13 cellular contexts compared by ENCODE assay signal in the genomic region with DNA sequence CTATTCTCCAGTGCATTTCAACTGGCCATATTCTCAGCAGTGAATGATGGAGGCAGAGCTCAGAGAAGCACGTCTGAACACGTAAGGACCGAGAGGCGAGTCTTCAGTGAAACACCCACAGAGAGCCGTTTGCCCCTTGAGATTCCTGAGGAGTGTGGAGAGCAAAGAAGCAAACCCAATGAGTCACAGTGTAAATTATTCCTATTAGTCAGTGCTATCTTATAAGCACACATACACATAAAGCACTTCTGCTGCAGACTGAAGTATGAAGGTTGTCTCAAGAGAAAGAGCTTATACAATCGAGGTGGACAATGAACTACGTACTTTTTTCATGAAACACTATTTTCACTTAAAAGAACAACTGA. TPM values are rescaled to one million over a fixed set of nuclear protein-coding genes. Genes with fewer than 3 reads are reported as not detected.
DNase-seq lines count a peak whose midpoint lies in the region; ATAC-seq, FAIRE-seq and TF ChIP-seq lines count a peak whose summit lies in the region.
"Had no signal": no experiment of that assay in that cellular context is flagged by ENCODE, and none has a peak within 500 bp of the region (broad histone marks: within the 10 kb centered on the region; RNA-seq: fewer than 3 reads in every experiment).

No MANE protein-coding gene starts in this region.

- H2BK120ac ChIP-seq in H9 (ENCODE audit: low read depth, low read length, poor library complexity, severe bottlenecking): no peak overlapping the region

- peak; percentile 80 to 82 for DNase-seq in A549 (ENCODE audit: low read depth in 1 of 2, low spot score in 1 of 2)
- DNase-seq in H9: peak; percentile 5
- peak; percentile 84 for DNase-seq in amniotic epithelial cell (ENCODE audit: low read depth)
- no peak for DNase-seq in glutamatergic neuron
- no peak for DNase-seq in NCI-H1436 treated with DMSO at 0.1 percent for 48 hours (lab: John Stamatoyannopoulos, UW)
- DNase-seq in stimulated activated CD4-positive, alpha-beta T cell treated with anti-CD3 and anti-CD28 coated beads, Interleukin-15, amount 100 ng/mL, for 24 hours: no peak
- DNase-seq: BE2C, endodermal cell, NCI-H1436 had no signal

- no peak overlapping the region for H3K27ac Mint-ChIP-seq in H9
- H3K27ac Mint-ChIP-seq in glutamatergic neuron (ENCODE audit: unreplicated experiment): peak overlapping the region; percentile 9
- H3K27ac Mint-ChIP-seq: endodermal cell; stimulated activated effector memory CD8-positive, alpha-beta T cell treated with anti-CD3 and anti-CD28 coated beads, Interleukin-12 subunit alpha, Interleukin-12 subunit beta, amount 100 ng/mL, for 72 hours had no signal

- WGBS in A549 (ENCODE audit: missing lambda C conversion rate): under 1% methylated on average over 7 of the region's 7 CpGs
- WGBS in H9 (ENCODE audit: extremely low coverage, insufficient read length, low lambda C conversion rate): no CpG with 5 or more reads among the region's 7 CpGs

- H3K4ac ChIP-seq in H9 (ENCODE audit: low read depth, low read length): no peak overlapping the region

- H3K36me3 Mint-ChIP-seq in H9 (ENCODE audit: insufficient read depth in 1 of 3, low read depth in 3 of 3) (no peaks in the 10 kb centered on the region; a peak in 1 of 7 replicates), glutamatergic neuron (ENCODE audit: unreplicated experiment) (no peaks in the 10 kb centered on the region)
- H3K36me3 Mint-ChIP-seq: stimulated activated effector memory CD8-positive, alpha-beta T cell treated with anti-CD3 and anti-CD28 coated beads, Interleukin-12 subunit alpha, Interleukin-12 subunit beta, amount 100 ng/mL, for 72 hours had no signal

- H2BK5ac ChIP-seq in H9 (ENCODE audit: insufficient read length, low read length): no peak overlapping the region

- H3K27me3 ChIP-seq in H9 (ENCODE audit: insufficient read depth, low read length): no peaks in the 10 kb centered on the region; the same call in 1 of the 2 replicates
- H3K27me3 ChIP-seq: BE2C had no signal

- H3K9me3 Mint-ChIP-seq in H9 (no peaks in the 10 kb centered on the region), glutamatergic neuron (ENCODE audit: unreplicated experiment) (peaks cover 15% of the 10 kb centered on the region)
- H3K9me3 Mint-ChIP-seq: endodermal cell; stimulated activated effector memory CD8-positive, alpha-beta T cell treated with anti-CD3 and anti-CD28 coated beads, Interleukin-12 subunit alpha, Interleukin-12 subunit beta, amount 100 ng/mL, for 72 hours had no signal

- no peak overlapping the region for H3T11ph ChIP-seq in H9 (ENCODE audit: low read length)

- H2AFZ ChIP-seq in H9 (ENCODE audit: low read length): no peak overlapping the region

- no peak overlapping the region for H4K8ac ChIP-seq in H9 (replicated peaks; ENCODE audit: insufficient read length, low read depth, low read length)

- no peak overlapping the region for H4K91ac ChIP-seq in H9 (ENCODE audit: insufficient read length, low read depth, low read length)

- TF ChIP-seq POLR2A in A549 (IDR thresholded peaks at IDR 0.05; ENCODE audit: low read length): no peak

- H4K20me1 ChIP-seq in H9 (ENCODE audit: control insufficient read depth, insufficient read depth, insufficient read length): no peaks in the 10 kb centered on the region

- ATAC-seq in A549 (peak; percentile 90 to 98), HG03520 (IDR thresholded peaks at IDR 0.05; ENCODE audit: unreplicated experiment) (no peak), HG03378 (IDR thresholded peaks at IDR 0.05; ENCODE audit: unreplicated experiment) (no peak)
- ATAC-seq: GM12878; stimulated activated effector memory CD8-positive, alpha-beta T cell treated with anti-CD3 and anti-CD28 coated beads, Interleukin-12 subunit alpha, Interleukin-12 subunit beta, amount 100 ng/mL, for 72 hours had no signal

- H3K23me2 ChIP-seq in H9 (ENCODE audit: insufficient read length, low read depth, low read length, poor library complexity, severe bottlenecking): no peaks in the 10 kb centered on the region

- no peak overlapping the region for H4K5ac ChIP-seq in H9 (ENCODE audit: insufficient read length, low read depth, low read length)

- no peak for TF ChIP-seq CTCF in A549 (IDR thresholded peaks at IDR 0.05)
- TF ChIP-seq CTCF in H9 (conservative IDR thresholded peaks at IDR 0.05): no peak
- no peak for TF ChIP-seq CTCF in glutamatergic neuron (IDR thresholded peaks at IDR 0.05; ENCODE audit: partially characterized antibody, unreplicated experiment)

- no peak overlapping the region for H3K18ac ChIP-seq in H9 (ENCODE audit: insufficient read length, low read depth, low read length)

- no peak overlapping the region for H2BK15ac ChIP-seq in H9 (ENCODE audit: low read depth, low read length)

- H3K27ac ChIP-seq in A549 (peak overlapping the region; percentile 49 to 81), H9 (ENCODE audit: insufficient read length, low read depth, low read length) (no peak overlapping the region)

- peaks cover 13 to 19% of the 10 kb centered on the region in 2 experiments for H3K4me1 Mint-ChIP-seq in H9
- peaks cover 66% of the 10 kb centered on the region for H3K4me1 Mint-ChIP-seq in glutamatergic neuron (ENCODE audit: low read depth, unreplicated experiment)
- H3K4me1 Mint-ChIP-seq: stimulated activated effector memory CD8-positive, alpha-beta T cell treated with anti-CD3 and anti-CD28 coated beads, Interleukin-12 subunit alpha, Interleukin-12 subunit beta, amount 100 ng/mL, for 72 hours had no signal

- H3K9me3 ChIP-seq in A549 (no peaks in the 10 kb centered on the region), H9 (ENCODE audit: control insufficient read depth, low read depth, low read length) (no peaks in the 10 kb centered on the region)
- H3K9me3 ChIP-seq: BE2C had no signal

- H3K4me3 ChIP-seq in A549: no peak overlapping the region
- H3K4me3 ChIP-seq: GM12878 had no signal

- TF ChIP-seq RAD21 in A549 (conservative IDR thresholded peaks at IDR 0.05 in 1 of 2, IDR thresholded peaks at IDR 0.05 in 1 of 2): 0 out of 5 replicates have a peak, but pooled peaks of 1 of the 2 experiments have one; percentile 20

- H3K4me1 ChIP-seq in A549 (peaks cover 39% of the 10 kb centered on the region), H9 (ENCODE audit: insufficient read depth, low read length) (peaks cover 2% of the 10 kb centered on the region; the same call in 1 of the 2 replicates)
- H3K4me1 ChIP-seq: BE2C had no signal

- H3K4me3 Mint-ChIP-seq in H9 (no peak overlapping the region), glutamatergic neuron (ENCODE audit: unreplicated experiment) (no peak overlapping the region)
- H3K4me3 Mint-ChIP-seq: endodermal cell; stimulated activated effector memory CD8-positive, alpha-beta T cell treated with anti-CD3 and anti-CD28 coated beads, Interleukin-12 subunit alpha, Interleukin-12 subunit beta, amount 100 ng/mL, for 72 hours had no signal

- no peak overlapping the region for H3K23ac ChIP-seq in H9 (ENCODE audit: insufficient read length, low read depth, low read length)

- H2AK5ac ChIP-seq in H9 (ENCODE audit: insufficient read length, low read length): no peak overlapping the region

- no peaks in the 10 kb centered on the region for H3K79me2 ChIP-seq in H9 (ENCODE audit: insufficient read depth, low read length)

- FAIRE-seq in A549 (lab: Jason Lieb, UNC): peak; percentile 94
- FAIRE-seq: GM12878 had no signal

- peak overlapping the region; percentile 70 for H3K4me2 ChIP-seq in A549
- H3K4me2 ChIP-seq in H9 (ENCODE audit: insufficient read depth, insufficient read length, low read length): no peak overlapping the region

- no peak overlapping the region for H3K14ac ChIP-seq in H9 (ENCODE audit: insufficient read depth, low read length)

- no peak overlapping the region for H2BK12ac ChIP-seq in H9 (ENCODE audit: insufficient read length, low read depth, low read length)

- no peaks in the 10 kb centered on the region; the same call in 1 of the 2 replicates for H3K27me3 Mint-ChIP-seq in H9 (ENCODE audit: low read depth)
- peaks cover 7% of the 10 kb centered on the region for H3K27me3 Mint-ChIP-seq in glutamatergic neuron (ENCODE audit: unreplicated experiment)

- CTCF ChIA-PET in A549 (lab: Yijun Ruan, JAX): interaction anchor here (1.1 kb wide), 1 partner anchor 30 kb away, joined by 4 read pairs; no protein-coding TSS in a partner anchor

- POLR2A ChIA-PET in A549 (lab: Yijun Ruan, JAX): interaction anchor here (0.6 to 3.0 kb wide), 2 partner anchors 24 to 37 kb away, joined by 4 to 20 read pairs; partner anchors contain the start of gene GALNT18

- no peaks in the 10 kb centered on the region for H3K79me1 ChIP-seq in H9 (ENCODE audit: insufficient read depth, low read depth, low read length, poor library complexity, severe bottlenecking)

- no peak for TF ChIP-seq EP300 in A549 (IDR thresholded peaks at IDR 0.05)

- H2BK20ac ChIP-seq in H9 (ENCODE audit: low read depth, low read length, poor library complexity, severe bottlenecking): no peak overlapping the region

- H3K9ac ChIP-seq in H9 (ENCODE audit: extremely low read depth, insufficient read length, low read length): no peak overlapping the region

- H3K56ac ChIP-seq in H9 (ENCODE audit: insufficient read length, low read depth, low read length): no peak overlapping the region

TF ChIP-seq in A549, 52 proteins besides CTCF, POLR2A, EP300 and RAD21 (continues in another document):
- TF ChIP-seq HEYL (CRISPR knock-in tag; IDR thresholded peaks at IDR 0.05) (no peak), MAFK (IDR thresholded peaks at IDR 0.05; ENCODE audit: partially characterized antibody) (no peak), FOSL2 (IDR thresholded peaks at IDR 0.05) (peak; percentile 39; the same call in 1 of the 2 replicates), FOSL2 (CRISPR knock-in tag; IDR thresholded peaks at IDR 0.05) (peak; percentile 84), JUNB (IDR thresholded peaks at IDR 0.05) (peak; percentile 69), SREBF2 (IDR thresholded peaks at IDR 0.05) (no peak), EHF (CRISPR knock-in tag; IDR thresholded peaks at IDR 0.05) (no peak)
- TF ChIP-seq, protein P1, sequence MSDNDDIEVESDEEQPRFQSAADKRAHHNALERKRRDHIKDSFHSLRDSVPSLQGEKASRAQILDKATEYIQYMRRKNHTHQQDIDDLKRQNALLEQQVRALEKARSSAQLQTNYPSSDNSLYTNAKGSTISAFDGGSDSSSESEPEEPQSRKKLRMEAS (IDR thresholded peaks at IDR 0.05): peak; percentile 47; the same call in 1 of the 2 replicates

RNA-seq across cellular contexts. Expression of gene GALNT18, which starts 37.4 kb away (rescaled TPM):
- polyA plus RNA-seq in A549 (2011; rRNA removed) (6.7 TPM in 2 replicates), A549 (2017; fragmentation: RNase III; extraction: RNeasy Plus Mini Kit Qiagen cat#74134 plus additional on column Dnase treatment) (15.9 to 20.8 TPM (median 16.1 TPM) in 3 replicates)
- polyA plus RNA-seq in A549 (2012; cell fraction: cytosol; rRNA removed): 19.0 and 21.8 TPM in 2 replicates
- 25.0 and 26.9 TPM in 2 replicates for polyA plus RNA-seq in A549 (2012; cell fraction: nucleus; rRNA removed)
- 7.8 and 10.3 TPM in 2 replicates for polyA minus RNA-seq in A549 (2011; rRNA and poly(A)+ RNA removed)
- total RNA-seq in H9 (2021) (1.5 and 1.7 TPM in 2 replicates), glutamatergic neuron (ENCODE audit: unreplicated experiment) (76.9 TPM)

Comparison
In these comparisons a context has a peak if more than half of its experiments do, and no peak if none do; other contexts are left out.
1. ATAC-seq: peak in A549 (2 of 2); none in HG03520 (single experiment) and HG03378 (single experiment).
2. DNase-seq: peak in A549 (2 of 2), H9 (single experiment) and amniotic epithelial cell (single experiment); none in glutamatergic neuron (single experiment), NCI-H1436 treated with DMSO at 0.1 percent for 48 hours (single experiment) and stimulated activated CD4-positive, alpha-beta T cell treated with anti-CD3 and anti-CD28 coated beads, Interleukin-15, amount 100 ng/mL, for 24 hours (single experiment).
3. RNA of gene GALNT18, which starts 37.4 kb away (total RNA-seq): 76.9 TPM in glutamatergic neuron (single experiment); 1.5 to 1.7 TPM in H9; every median in the first group is over 10 times any median in the second.